ENCODE assay signal across 8 cellular contexts in genomic region chr19:47600246-47601179, GRCh38. TPM values are rescaled to one million over a fixed set of nuclear protein-coding genes. Genes with fewer than 3 reads are reported as not detected.
DNase-seq lines count a peak whose midpoint lies in the region; ATAC-seq and TF ChIP-seq lines count a peak whose summit lies in the region.

No MANE protein-coding gene starts in this region.

- peak overlapping the region; percentile 90 for H3K4me2 ChIP-seq in osteoblast (ENCODE audit: insufficient read depth, low read length)

- no peaks in the 10 kb centered on the region for H3K27me3 ChIP-seq in osteoblast (ENCODE audit: insufficient read depth, low read length)
- no peaks in the 10 kb centered on the region for H3K27me3 ChIP-seq in thoracic aorta (replicated peaks; ENCODE audit: insufficient read depth)

- peak; percentile 96 for ATAC-seq in HG02623 (IDR thresholded peaks at IDR 0.05; ENCODE audit: unreplicated experiment)
- ATAC-seq in SK-N-SH treated with all-trans-retinoic acid at 6 μM for 48 hours: peak; percentile 93
- ATAC-seq in thoracic aorta (ENCODE audit: insufficient number of reproducible peaks, low FRiP score, low read depth): peak; percentile 86

- no peaks in the 10 kb centered on the region for H3K36me3 ChIP-seq in osteoblast (ENCODE audit: insufficient read depth, low read length)
- no peaks in the 10 kb centered on the region for H3K36me3 ChIP-seq in thoracic aorta

- H3K27ac ChIP-seq in osteoblast (ENCODE audit: low read depth, low read length) (peak overlapping the region; percentile 76), thoracic aorta (peak overlapping the region; percentile 82 to 88)

- peaks cover 14% of the 10 kb centered on the region for H3K4me1 ChIP-seq in osteoblast (ENCODE audit: insufficient read depth, low read length)
- peaks cover 12 to 18% of the 10 kb centered on the region in 2 donors for H3K4me1 ChIP-seq in thoracic aorta (ENCODE audit: control insufficient read depth in 1 of 2, low read depth in 2 of 2)

- TF ChIP-seq CTCF in GM10266 (IDR thresholded peaks at IDR 0.05; ENCODE audit: control insufficient read depth, insufficient read depth, low read depth, missing control alignments) (no peak), glutamatergic neuron (IDR thresholded peaks at IDR 0.05; ENCODE audit: partially characterized antibody, unreplicated experiment) (no peak), osteoblast (IDR thresholded peaks at IDR 0.05; ENCODE audit: extremely low read depth, low read depth, low read length) (no peak), thoracic aorta (IDR thresholded peaks at IDR 0.05) (no peak)

- H3K27me3 Mint-ChIP-seq in activated naive CD8-positive, alpha-beta T cell: no peaks in the 10 kb centered on the region
- H3K27me3 Mint-ChIP-seq in glutamatergic neuron (ENCODE audit: unreplicated experiment): peaks cover 4% of the 10 kb centered on the region

- H3K4me3 ChIP-seq in osteoblast (ENCODE audit: insufficient read depth, low read length): peak overlapping the region; percentile 78
- H3K4me3 ChIP-seq in thoracic aorta: peak overlapping the region; percentile 91

- peaks cover 26% of the 10 kb centered on the region for H3K4me1 Mint-ChIP-seq in activated naive CD8-positive, alpha-beta T cell (ENCODE audit: low read depth)
- H3K4me1 Mint-ChIP-seq in glutamatergic neuron (ENCODE audit: low read depth, unreplicated experiment): peaks cover 7% of the 10 kb centered on the region

- no peaks in the 10 kb centered on the region for H4K20me1 ChIP-seq in osteoblast (ENCODE audit: insufficient read depth, low read length)

- no peaks in the 10 kb centered on the region for H3K36me3 Mint-ChIP-seq in activated naive CD8-positive, alpha-beta T cell
- no peaks in the 10 kb centered on the region for H3K36me3 Mint-ChIP-seq in glutamatergic neuron (ENCODE audit: unreplicated experiment)

- H3K79me2 ChIP-seq in osteoblast (ENCODE audit: insufficient read depth, low read length): no peaks in the 10 kb centered on the region

- peak overlapping the region; percentile 76 for H2AFZ ChIP-seq in osteoblast (ENCODE audit: low read length)

- peak overlapping the region; percentile 84 for H3K4me3 Mint-ChIP-seq in activated naive CD8-positive, alpha-beta T cell
- H3K4me3 Mint-ChIP-seq in glutamatergic neuron (ENCODE audit: unreplicated experiment): peak overlapping the region; percentile 88

- DNase-seq in GM10266 (ENCODE audit: extremely low spot score) (peak; percentile 100), NCI-H1092 treated with DMSO at 0.1 percent for 48 hours (lab: John Stamatoyannopoulos, UW) (peak; percentile 95), glutamatergic neuron (peak; percentile 100), osteoblast (ENCODE audit: insufficient read length, low spot score, missing footprints) (peak; percentile 100), thoracic aorta (ENCODE audit: low spot score) (peak; percentile 99)

- peak overlapping the region; percentile 81 for H3K27ac Mint-ChIP-seq in activated naive CD8-positive, alpha-beta T cell
- H3K27ac Mint-ChIP-seq in glutamatergic neuron (ENCODE audit: unreplicated experiment): peak overlapping the region; percentile 85

- H3K9me3 ChIP-seq in osteoblast (ENCODE audit: low read depth, low read length): no peaks in the 10 kb centered on the region
- H3K9me3 ChIP-seq in thoracic aorta: no peaks in the 10 kb centered on the region

- H3K9me3 Mint-ChIP-seq in activated naive CD8-positive, alpha-beta T cell (ENCODE audit: low read depth): no peaks in the 10 kb centered on the region
- H3K9me3 Mint-ChIP-seq in glutamatergic neuron (ENCODE audit: unreplicated experiment): peaks cover 1% of the 10 kb centered on the region

TF ChIP-seq in SK-N-SH treated with all-trans-retinoic acid at 6 μM for 48 hours, 23 proteins besides CTCF, POLR2A, EP300 and RAD21:
- TF ChIP-seq ARNTL (CRISPR knock-in tag; IDR thresholded peaks at IDR 0.05; ENCODE audit: borderline replicate concordance, low read depth) (no peak), CSRNP3 (CRISPR knock-in tag; IDR thresholded peaks at IDR 0.05) (no peak), CSDC2 (CRISPR knock-in tag; IDR thresholded peaks at IDR 0.05) (no peak), ZFP3 (CRISPR knock-in tag; IDR thresholded peaks at IDR 0.05) (no peak)

RNA-seq across cellular contexts. Expression of gene BICRA, which starts 8.4 kb away (rescaled TPM):
- 55.5 TPM for total RNA-seq in glutamatergic neuron (ENCODE audit: unreplicated experiment)
- total RNA-seq in osteoblast: 3.8 and 4.7 TPM in 2 replicates
- total RNA-seq in thoracic aorta: 10 to 100 TPM; 10.8 to 18.4 TPM

RNA-seq across cellular contexts. Expression of gene ZNF541, which starts 27.6 kb away (rescaled TPM):
- total RNA-seq in glutamatergic neuron (ENCODE audit: unreplicated experiment) (not detected), osteoblast (under 0.01 TPM in 2 replicates), thoracic aorta (not detected)

Comparison
In these comparisons a context has a peak if more than half of its experiments do, and no peak if none do; other contexts are left out.
1. Peak in every context shown above with its lines: DNase-seq, ATAC-seq, H3K4me3 ChIP-seq and H3K27ac ChIP-seq.